Comparison of ENCODE assay signal across 8 cellular contexts in the genomic region with DNA sequence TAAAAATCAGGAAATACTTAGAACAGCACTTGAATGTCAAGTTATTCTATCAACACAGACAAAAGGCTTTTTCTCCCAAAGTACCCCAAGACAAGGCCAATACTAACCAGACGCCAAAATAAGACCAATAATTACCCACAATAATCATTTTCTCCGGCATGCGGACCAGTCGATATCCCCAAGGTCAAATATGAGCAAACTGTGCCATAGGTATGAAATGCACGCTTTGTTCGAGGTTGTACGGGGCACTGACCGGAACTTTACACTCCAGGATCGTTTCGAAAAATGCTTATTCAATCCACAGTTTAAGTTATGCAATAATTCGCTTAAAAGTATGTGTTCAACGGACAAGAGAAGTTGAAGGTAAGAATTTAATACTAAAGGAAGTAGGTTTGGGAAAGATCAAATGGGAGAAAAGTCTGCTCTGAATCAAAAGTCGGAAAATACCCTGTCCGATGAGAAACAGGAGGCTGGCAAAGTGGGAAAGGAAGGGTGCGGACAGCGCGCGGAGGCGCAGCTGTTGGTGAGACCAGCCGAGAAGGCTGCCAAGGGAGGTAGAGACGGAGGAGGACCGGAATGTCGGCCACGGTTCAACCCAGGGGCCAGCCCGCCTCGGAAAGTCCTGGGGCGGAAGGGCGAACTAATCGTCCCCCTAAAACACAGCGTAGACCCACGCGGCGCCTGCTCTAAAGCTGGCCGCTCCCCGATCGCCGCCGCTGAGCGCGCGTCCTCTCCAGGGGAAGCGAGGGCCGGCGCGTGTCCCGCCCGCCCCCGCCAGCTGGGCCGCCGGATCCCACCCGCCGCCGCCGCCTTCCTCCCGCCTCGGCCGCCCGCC. TPM values are rescaled to one million over a fixed set of nuclear protein-coding genes. Genes with fewer than 3 reads are reported as not detected.
DNase-seq lines count a peak whose midpoint lies in the region; ATAC-seq and TF ChIP-seq lines count a peak whose summit lies in the region.

No MANE protein-coding gene starts in this region.

- TF ChIP-seq POLR2A in erythroblast (IDR thresholded peaks at IDR 0.05; ENCODE audit: low read length): no peak

- POLR2A ChIA-PET in HEK293T (lab: Yijun Ruan, JAX): interaction anchor here (0.7 to 2.0 kb wide), 17 partner anchors 15 to 428 kb away, joined by 3 to 15 read pairs (median 4); a partner anchor contains a TSS

- peak overlapping the region; percentile 92 to 93 for H3K4me3 ChIP-seq in mucosa of rectum (ENCODE audit: low read length in 2 of 2)
- H3K4me3 ChIP-seq in aorta (ENCODE audit: low read length in 2 of 2): peak overlapping the region; percentile 48 to 63

- peak; percentile 89 for ATAC-seq in aorta (ENCODE audit: low FRiP score)

- DNase-seq in A172 (ENCODE audit: low spot score): peak; percentile 40
- peak; percentile 11 for DNase-seq in GM04503 (ENCODE audit: low read depth)
- peak; percentile 75 for DNase-seq in HEK293T (ENCODE audit: extremely low spot score)
- DNase-seq in M059J (ENCODE audit: low read depth): peak; percentile 66
- DNase-seq in SW480 (ENCODE audit: low spot score): peak; percentile 59
- DNase-seq in erythroblast (lab: John Stamatoyannopoulos, UW): peak; percentile 55 to 92
- peak in 1 of 2 donors; percentile 78 for DNase-seq in aorta

- CTCF ChIA-PET in HEK293T (lab: Yijun Ruan, JAX): interaction anchor here (0.6 kb wide), 1 partner anchor 111 kb away, joined by 3 read pairs; no protein-coding TSS in a partner anchor

- intact Hi-C loops in aorta (cut with DNase I): loop anchor here (2.0 to 5.0 kb wide), 4 partner anchors 27 to 97 kb away; a partner anchor contains a TSS

- no peaks in the 10 kb centered on the region for H3K27me3 ChIP-seq in mucosa of rectum (ENCODE audit: control insufficient read depth in 2 of 2, insufficient read depth in 2 of 2, low read length in 2 of 2)
- no peaks in the 10 kb centered on the region for H3K27me3 ChIP-seq in aorta (ENCODE audit: control insufficient read depth in 1 of 2, insufficient read depth in 2 of 2, low read length in 1 of 2)

- H3K9ac ChIP-seq in mucosa of rectum (ENCODE audit: low read depth in 1 of 2, low read length in 2 of 2): peak overlapping the region; percentile 94 to 96

- 0% methylated on average over 42 to 58 of the region's 58 CpGs for WGBS in aorta, 2 donors

- peak overlapping the region; percentile 98 for H3K27ac ChIP-seq in mucosa of rectum (ENCODE audit: low read depth in 2 of 2, low read length in 2 of 2)
- peak overlapping the region; percentile 5 to 76 for H3K27ac ChIP-seq in aorta (ENCODE audit: low read depth in 1 of 2, low read length in 2 of 2)

- H3K9me3 ChIP-seq in mucosa of rectum (ENCODE audit: control insufficient read depth in 2 of 2, low read length in 2 of 2) (no peaks in the 10 kb centered on the region), aorta (ENCODE audit: control insufficient read depth, low read length) (no peaks in the 10 kb centered on the region)

- H3K4me1 ChIP-seq in mucosa of rectum (ENCODE audit: control insufficient read depth in 2 of 2, insufficient read depth in 2 of 2, low read length in 2 of 2) (peaks cover 18 to 22% of the 10 kb centered on the region in 2 donors), aorta (ENCODE audit: control insufficient read depth in 1 of 2, insufficient read depth in 2 of 2, low read length in 2 of 2) (peaks cover 1 to 10% of the 10 kb centered on the region in 2 donors)

- no peaks in the 10 kb centered on the region for H3K36me3 ChIP-seq in mucosa of rectum (ENCODE audit: control insufficient read depth in 2 of 2, insufficient read depth in 2 of 2, low read length in 2 of 2)
- H3K36me3 ChIP-seq in aorta (ENCODE audit: control insufficient read depth in 1 of 2, insufficient read depth in 2 of 2, low read length in 1 of 2): no peaks in the 10 kb centered on the region

TF ChIP-seq in HEK293T, 16 proteins besides CTCF, POLR2A, EP300 and RAD21:
- TF ChIP-seq FOXM1 (IDR thresholded peaks at IDR 0.05; ENCODE audit: borderline replicate concordance) (no peak), L3MBTL2 (conservative IDR thresholded peaks at IDR 0.05) (peak; percentile 50)

RNA-seq across cellular contexts. Expression of a gene that starts 0.8 kb away (rescaled TPM):
- total RNA-seq in A172 (2014; rRNA removed; shearing (Covaris generic)): not detected in 2 replicates
- 0.30 TPM in 1 of 2 replicates, not detected in the other for total RNA-seq in M059J (2014; rRNA removed; shearing (Covaris generic))
- 1 to 10 TPM; 1.9 to 2.7 TPM for total RNA-seq in aorta
- polyA plus RNA-seq in aorta: under 1 TPM in 1 of 2 donors, not detected in 1; 0.90 TPM

RNA-seq across cellular contexts. Expression of a gene that starts 1.0 kb away (rescaled TPM):
- 32.2 and 32.7 TPM in 2 replicates for total RNA-seq in A172 (2014; rRNA removed; shearing (Covaris generic))
- total RNA-seq in M059J (2014; rRNA removed; shearing (Covaris generic)): 229 and 313 TPM in 2 replicates
- total RNA-seq in aorta: 10 to 100 TPM; 56.7 to 64.6 TPM
- polyA plus RNA-seq in aorta: 100 to 1,000 TPM in 1 of 2 donors, 10 to 100 TPM in 1; 98.7 to 156 TPM

RNA-seq across cellular contexts. Expression of a gene that starts 26.3 kb away (rescaled TPM):
- total RNA-seq in A172 (2014; rRNA removed; shearing (Covaris generic)): 40.9 and 54.9 TPM in 2 replicates
- total RNA-seq in M059J (2014; rRNA removed; shearing (Covaris generic)): 80.6 and 89.7 TPM in 2 replicates
- 10 to 100 TPM; 18.6 to 25.1 TPM for total RNA-seq in aorta
- 10 to 100 TPM; 29.9 to 34.1 TPM for polyA plus RNA-seq in aorta
